Comparison of ENCODE assay signal across 1 cellular context in the genomic region with DNA sequence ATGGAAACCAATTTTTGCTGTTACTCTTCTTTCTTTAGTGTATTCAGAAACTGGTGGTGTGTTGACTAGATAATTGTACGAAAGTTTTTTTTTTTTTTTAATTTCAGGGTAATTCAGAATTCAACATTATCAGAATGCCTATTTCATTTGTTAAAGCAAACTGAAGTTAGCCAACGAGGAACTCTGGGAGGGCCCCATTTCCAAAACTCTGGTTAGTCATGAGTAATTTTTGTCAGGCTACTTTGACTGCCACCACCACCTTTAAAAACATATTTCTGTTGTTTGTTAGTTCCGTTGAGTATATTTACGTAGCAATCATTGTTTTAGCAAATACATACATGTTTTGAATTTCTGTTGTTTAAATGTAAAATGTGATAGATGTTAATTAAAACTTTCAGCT.
TF ChIP-seq lines count a peak whose summit lies in the region.

No MANE protein-coding gene starts in this region.

TF ChIP-seq in H1, 55 proteins besides CTCF, POLR2A, EP300 and RAD21:
- TF ChIP-seq SUZ12 (IDR thresholded peaks at IDR 0.05; ENCODE audit: low read length) (no peak), JUN (IDR thresholded peaks at IDR 0.05; ENCODE audit: low read depth, low read length) (no peak), SIX5 (IDR thresholded peaks at IDR 0.05; ENCODE audit: low read depth, low read length) (no peak), TCF12 (IDR thresholded peaks at IDR 0.05; ENCODE audit: low read depth, low read length) (no peak), NRF1 (IDR thresholded peaks at IDR 0.05; ENCODE audit: low read depth, low read length) (no peak), YY1 (IDR thresholded peaks at IDR 0.05; ENCODE audit: low read depth, low read length) (no peak), RXRA (IDR thresholded peaks at IDR 0.05; ENCODE audit: insufficient read depth, low read depth, low read length) (no peak)
